Comparison of ENCODE assay signal across 36 cellular contexts in the genomic region with DNA sequence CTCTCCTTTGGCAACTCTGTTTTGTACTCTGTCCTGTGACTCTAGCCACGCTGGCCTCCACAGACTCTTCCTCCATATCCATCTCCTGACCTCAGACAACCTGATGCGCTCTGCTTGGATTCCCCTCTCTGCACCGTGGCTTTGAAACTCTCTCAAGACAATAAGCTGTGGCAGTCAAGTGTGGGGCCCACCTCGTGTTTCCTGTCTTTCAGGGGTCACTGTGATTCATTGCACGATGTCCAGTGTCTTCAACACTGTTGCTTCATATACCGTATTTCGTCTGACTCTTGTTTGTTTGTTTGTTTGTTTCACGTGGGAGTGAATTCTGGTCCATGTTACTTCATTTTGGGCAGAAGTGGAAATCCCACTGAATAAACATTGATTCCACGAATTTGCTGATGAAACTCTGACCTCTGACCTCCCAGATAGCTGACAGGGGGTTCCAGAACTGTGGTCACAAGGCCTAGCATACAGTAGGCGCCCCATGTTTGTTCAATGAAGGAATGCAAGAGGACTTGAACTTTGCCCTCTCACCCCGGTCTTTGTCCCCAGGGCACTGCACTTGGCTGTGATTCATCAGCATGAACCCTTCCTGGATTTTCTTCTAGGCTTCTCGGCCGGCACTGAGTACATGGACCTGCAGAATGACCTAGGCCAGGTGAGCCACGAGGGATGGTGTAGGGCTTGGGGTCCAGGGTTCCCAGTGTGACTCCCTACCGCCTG. TPM values are rescaled to one million over a fixed set of nuclear protein-coding genes. Genes with fewer than 3 reads are reported as not detected.
DNase-seq lines count a peak whose midpoint lies in the region; ATAC-seq, FAIRE-seq and TF ChIP-seq lines count a peak whose summit lies in the region.
"Had no signal": no experiment of that assay in that cellular context is flagged by ENCODE, and none has a peak within 500 bp of the region (broad histone marks: within the 10 kb centered on the region; RNA-seq: fewer than 3 reads in every experiment).

No MANE protein-coding gene starts in this region.

- peaks cover 45% of the 10 kb centered on the region for H3K4me1 Mint-ChIP-seq in activated naive CD4-positive, alpha-beta T cell treated with anti-CD3 and anti-CD28 coated beads, Interleukin-2, amount 50 U/mL, for 24 hours
- H3K4me1 Mint-ChIP-seq in activated naive CD8-positive, alpha-beta T cell treated with anti-CD3 and anti-CD28 coated beads, Interleukin-2, amount 50 U/mL, for 24 hours, result peaks cover 33% of the 10 kb centered on the region
- H3K4me1 Mint-ChIP-seq in type B pancreatic cell (ENCODE audit: unreplicated experiment), result peaks cover 5% of the 10 kb centered on the region

- H3K9ac ChIP-seq in HepG2 (ENCODE audit: insufficient read depth, low read depth, low read length), result no peak overlapping the region
- H3K9ac ChIP-seq: neural progenitor cell, parathyroid adenoma, SK-N-SH had no signal

- H2AFZ ChIP-seq in HepG2 (ENCODE audit: low read length), result no peak overlapping the region
- H2AFZ ChIP-seq: neural progenitor cell, parathyroid adenoma had no signal

- H3K36me3 Mint-ChIP-seq in activated naive CD4-positive, alpha-beta T cell treated with anti-CD3 and anti-CD28 coated beads, Interleukin-2, amount 50 U/mL, for 24 hours, result peaks cover 20% of the 10 kb centered on the region
- peaks cover 38% of the 10 kb centered on the region for H3K36me3 Mint-ChIP-seq in activated naive CD8-positive, alpha-beta T cell treated with anti-CD3 and anti-CD28 coated beads, Interleukin-2, amount 50 U/mL, for 24 hours (ENCODE audit: low read depth)
- peaks cover 6% of the 10 kb centered on the region for H3K36me3 Mint-ChIP-seq in type B pancreatic cell

- in situ Hi-C loops in HepG2 (cut with HindIII; ENCODE audit: extremely low pct_ligation_motif_present, low pct_unique_long_range_greater_than_20kb), result loop anchor here (25.0 kb wide), 1 partner anchor 167 kb away; a partner anchor contains a TSS

- peaks cover 4 to 12% of the 10 kb centered on the region in 2 experiments; a peak in 3 of 5 replicates for H3K36me3 ChIP-seq in HepG2 (replicated peaks in 1 of 2; ENCODE audit: control insufficient read depth in 1 of 2, insufficient read depth in 2 of 2, low read length in 2 of 2)
- H3K36me3 ChIP-seq: neural progenitor cell had no signal

- POLR2A ChIA-PET in HepG2 (lab: Yijun Ruan, JAX), result no interaction called here

- FAIRE-seq in HepG2 (lab: Jason Lieb, UNC), result no peak
- FAIRE-seq: HTR-8/SVneo, TTC549 had no signal

- H3K4me2 ChIP-seq in HepG2 (ENCODE audit: low read depth, low read length), result no peak overlapping the region
- H3K4me2 ChIP-seq: neural progenitor cell, SK-N-SH had no signal

- no peak overlapping the region for H3K4me3 Mint-ChIP-seq in activated naive CD4-positive, alpha-beta T cell treated with anti-CD3 and anti-CD28 coated beads, Interleukin-2, amount 50 U/mL, for 24 hours
- peak overlapping the region; percentile 4 for H3K4me3 Mint-ChIP-seq in activated naive CD8-positive, alpha-beta T cell treated with anti-CD3 and anti-CD28 coated beads, Interleukin-2, amount 50 U/mL, for 24 hours
- H3K4me3 Mint-ChIP-seq in type B pancreatic cell, result no peak overlapping the region
- H3K4me3 Mint-ChIP-seq: neural progenitor cell; T-helper 1 cell treated with Interleukin-12 subunit alpha and Interleukin-12 subunit beta and Interleukin-4 antibody, amounts not matched to agents 30 μg/mL and 1 μg/mL, for 36 hours had no signal

- H4K20me1 ChIP-seq in HepG2 (ENCODE audit: insufficient read depth, low read length), result no peaks in the 10 kb centered on the region

- ATAC-seq in activated naive CD8-positive, alpha-beta T cell treated with anti-CD3 and anti-CD28 coated beads, Interleukin-2, amount 50 U/mL, for 24 hours, result no peak
- ATAC-seq in HepG2, result peak; percentile 15; the same call in 1 of the 3 replicates
- ATAC-seq in GM19023 (IDR thresholded peaks at IDR 0.05; ENCODE audit: unreplicated experiment), result no peak
- ATAC-seq: activated CD4-positive, CD25-positive, alpha-beta regulatory T cell treated with anti-CD3 and anti-CD28 coated beads, Interleukin-2, amount 50 U/mL, for 24 hours; PC-3; Right ventricle myocardium inferior had no signal

- 78% methylated on average over 15 of the region's 15 CpGs for WGBS in HepG2 (ENCODE audit: low lambda C conversion rate)

- DNase-seq in activated naive CD4-positive, alpha-beta T cell (lab: John Stamatoyannopoulos, UW), result no peak
- DNase-seq in activated naive CD8-positive, alpha-beta T cell treated with anti-CD3 and anti-CD28 coated beads, Interleukin-2, amount 50 U/mL, for 24 hours, result no peak
- no peak for DNase-seq in HepG2 (ENCODE audit: low spot score)
- no peak for DNase-seq in type B pancreatic cell (ENCODE audit: extremely low spot score, unreplicated experiment)
- no peak for DNase-seq in NCI-H1694 treated with DMSO at 0.1 percent for 48 hours (lab: John Stamatoyannopoulos, UW)
- no peak for DNase-seq in A172 (ENCODE audit: low spot score)
- DNase-seq: activated CD4-positive, alpha-beta T cell treated with anti-CD3 and anti-CD28 coated beads, Interleukin-2, amount 50 U/mL, for 4 hours; activated effector memory CD4-positive, alpha-beta T cell treated with Interleukin-2 at 50 U/mL for 16 hours; CD8-positive, alpha-beta memory T cell; central memory CD4-positive, alpha-beta T cell; dermis blood vessel endothelial cell; foreskin melanocyte; heart right ventricle; KBM-7; NCI-H1092 treated with DMSO at 0.1 percent for 48 hours; NCI-H187 treated with DMSO at 0.1 percent for 48 hours; NCI-H526 treated with DMSO at 0.1 percent for 48 hours; PC-3; retina; SK-N-SH; stimulated activated naive CD4-positive, alpha-beta T cell treated with Interleukin-2 at 50 U/mL for 16 hours had no signal

- intact Hi-C loops in HepG2 (cut with micrococcal nuclease; ENCODE audit: unreplicated experiment), result no loop called here

- no peaks in the 10 kb centered on the region for H3K27me3 ChIP-seq in HepG2 (ENCODE audit: control insufficient read depth in 1 of 2, insufficient read depth in 2 of 2, low read length in 2 of 2)
- H3K27me3 ChIP-seq: heart right ventricle, neural progenitor cell, suprapubic skin had no signal

- TF ChIP-seq RAD21 in HepG2 (CRISPR knock-in tag; IDR thresholded peaks at IDR 0.05), result no peak

- H3K9me3 ChIP-seq in HepG2 (ENCODE audit: low read length), result no peaks in the 10 kb centered on the region
- H3K9me3 ChIP-seq: SK-N-SH, suprapubic skin had no signal

- TF ChIP-seq EP300 in HepG2 (IDR thresholded peaks at IDR 0.05; ENCODE audit: low read depth in 2 of 2, low read length in 2 of 2) (no peak), HepG2 (CRISPR knock-in tag; IDR thresholded peaks at IDR 0.05; ENCODE audit: borderline replicate concordance) (no peak)

- H3K9me3 Mint-ChIP-seq in activated naive CD4-positive, alpha-beta T cell treated with anti-CD3 and anti-CD28 coated beads, Interleukin-2, amount 50 U/mL, for 24 hours, result no peaks in the 10 kb centered on the region
- peaks cover 4% of the 10 kb centered on the region for H3K9me3 Mint-ChIP-seq in activated naive CD8-positive, alpha-beta T cell treated with anti-CD3 and anti-CD28 coated beads, Interleukin-2, amount 50 U/mL, for 24 hours
- no peaks in the 10 kb centered on the region for H3K9me3 Mint-ChIP-seq in type B pancreatic cell
- H3K9me3 Mint-ChIP-seq: neural progenitor cell; T-helper 1 cell treated with Interleukin-12 subunit alpha and Interleukin-12 subunit beta and Interleukin-4 antibody, amounts not matched to agents 30 μg/mL and 1 μg/mL, for 36 hours had no signal

- peaks cover 21% of the 10 kb centered on the region for H3K4me1 ChIP-seq in HepG2 (ENCODE audit: insufficient read depth, low read length)
- H3K4me1 ChIP-seq: parathyroid adenoma had no signal

- H3K4me3 ChIP-seq in HepG2 (replicated peaks in 1 of 3; ENCODE audit: insufficient read depth in 1 of 3, low read depth in 2 of 3, low read length in 3 of 3), result no peak overlapping the region
- H3K4me3 ChIP-seq: heart right ventricle, lung, neural progenitor cell, skin epidermis, suprapubic skin had no signal

- H3K27ac ChIP-seq in HepG2 (ENCODE audit: extremely low read length, insufficient read depth, low read length), result no peak overlapping the region
- H3K27ac ChIP-seq: heart right ventricle, neural progenitor cell, parathyroid adenoma, skin epidermis, suprapubic skin had no signal

- no peak for TF ChIP-seq CTCF in HepG2 (CRISPR knock-in tag; IDR thresholded peaks at IDR 0.05)
- no peak for TF ChIP-seq CTCF in type B pancreatic cell (conservative IDR thresholded peaks at IDR 0.05)

- H3K27ac Mint-ChIP-seq in activated naive CD4-positive, alpha-beta T cell treated with anti-CD3 and anti-CD28 coated beads, Interleukin-2, amount 50 U/mL, for 24 hours, result peak overlapping the region; percentile 38
- no peak overlapping the region for H3K27ac Mint-ChIP-seq in activated naive CD8-positive, alpha-beta T cell treated with anti-CD3 and anti-CD28 coated beads, Interleukin-2, amount 50 U/mL, for 24 hours
- peak overlapping the region; percentile 46 for H3K27ac Mint-ChIP-seq in type B pancreatic cell
- H3K27ac Mint-ChIP-seq: neural progenitor cell; T-helper 1 cell treated with Interleukin-12 subunit alpha and Interleukin-12 subunit beta and Interleukin-4 antibody, amounts not matched to agents 30 μg/mL and 1 μg/mL, for 36 hours had no signal

- H3K27me3 Mint-ChIP-seq in activated naive CD4-positive, alpha-beta T cell treated with anti-CD3 and anti-CD28 coated beads, Interleukin-2, amount 50 U/mL, for 24 hours, result no peaks in the 10 kb centered on the region
- no peaks in the 10 kb centered on the region for H3K27me3 Mint-ChIP-seq in activated naive CD8-positive, alpha-beta T cell treated with anti-CD3 and anti-CD28 coated beads, Interleukin-2, amount 50 U/mL, for 24 hours
- H3K27me3 Mint-ChIP-seq in type B pancreatic cell, result no peaks in the 10 kb centered on the region
- H3K27me3 Mint-ChIP-seq: CD8-positive, alpha-beta memory T cell had no signal

- no TSS peak for BruUV-seq in HepG2 (replicated peaks; lab: Mats Ljungman, UMichigan)

- CTCF ChIA-PET in HepG2 (lab: Yijun Ruan, JAX; ENCODE audit: low intra/inter-chr PET ratio, low total read pairs), result no interaction called here

- TF ChIP-seq POLR2A in HepG2 (IDR thresholded peaks at IDR 0.05; ENCODE audit: insufficient read depth in 1 of 2, low read depth in 2 of 2, low read length in 2 of 2), result no peak

- peaks cover 1% of the 10 kb centered on the region for H3K79me2 ChIP-seq in HepG2 (ENCODE audit: insufficient read depth, low read length)

RNA-seq across cellular contexts. Expression of a gene that starts 4.9 kb away (rescaled TPM):
- total RNA-seq in HepG2 (2016; rRNA removed; fragmentation: Illumina TruSeq; extraction: Trizol) (13.8 and 14.9 TPM in 2 replicates), type B pancreatic cell (ENCODE audit: low replicate concordance) (13.7 and 21.1 TPM in 2 replicates)
- 3.8 and 4.6 TPM in 2 replicates for total RNA-seq in HepG2 (2016; cell fraction: cytosol; rRNA removed; fragmentation: Illumina TruSeq; extraction: Trizol; ENCODE audit: low read depth)
- 14.4 and 14.7 TPM in 2 replicates for total RNA-seq in HepG2 (2016; cell fraction: insoluble cytoplasmic fraction; rRNA removed; fragmentation: Illumina TruSeq; extraction: Trizol)
- 8.1 and 8.2 TPM in 2 replicates for total RNA-seq in HepG2 (2016; cell fraction: membrane; rRNA removed; fragmentation: Illumina TruSeq; extraction: Trizol)
- total RNA-seq in HepG2 (2016; cell fraction: nucleus; rRNA removed; fragmentation: Illumina TruSeq; extraction: Trizol), result 6.0 and 6.9 TPM in 2 replicates
- 8.6 and 11.5 TPM in 2 replicates for polyA plus RNA-seq in HepG2 (2011; rRNA removed)
- polyA plus RNA-seq in HepG2 (2011; cell fraction: cytosol; rRNA removed), result 9.7 and 14.5 TPM in 2 replicates
- polyA plus RNA-seq in HepG2 (2011; cell fraction: nucleus; rRNA removed), result 8.5 and 9.1 TPM in 2 replicates
- polyA plus RNA-seq in HepG2 (2012), result 7.8 and 10.7 TPM in 2 replicates
- 6.7 and 8.7 TPM in 2 replicates for polyA plus RNA-seq in HepG2 (2016; cell fraction: cytosol; fragmentation: Illumina TruSeq; extraction: Trizol; ENCODE audit: low read depth)
- polyA plus RNA-seq in HepG2 (2016; cell fraction: insoluble cytoplasmic fraction; fragmentation: Illumina TruSeq; extraction: Trizol; ENCODE audit: low read depth), result 19.6 and 21.5 TPM in 2 replicates
- polyA plus RNA-seq in HepG2 (2016; cell fraction: membrane; fragmentation: Illumina TruSeq; extraction: Trizol; ENCODE audit: low read depth), result 9.9 and 11.1 TPM in 2 replicates
- polyA plus RNA-seq in HepG2 (2016; cell fraction: nucleus; fragmentation: Illumina TruSeq; extraction: Trizol; ENCODE audit: insufficient read depth, low read depth), result 13.5 and 16.3 TPM in 2 replicates
- polyA minus RNA-seq in HepG2 (2011; rRNA and poly(A)+ RNA removed; ENCODE audit: low replicate concordance), result 5.6 and 6.0 TPM in 2 replicates
- polyA minus RNA-seq in HepG2 (2011; cell fraction: cytosol; rRNA and poly(A)+ RNA removed), result 2.2 and 6.5 TPM in 2 replicates
- polyA minus RNA-seq in HepG2 (2011; cell fraction: nucleus; rRNA and poly(A)+ RNA removed), result 1.2 and 1.9 TPM in 2 replicates
- total RNA-seq in A172 (2014; rRNA removed; shearing (Covaris generic)), result 16.3 and 17.1 TPM in 2 replicates

RNA-seq across cellular contexts. Expression of a gene that starts 5.2 kb away (rescaled TPM):
- 20.3 and 22.3 TPM in 2 replicates for total RNA-seq in HepG2 (2016; rRNA removed; fragmentation: Illumina TruSeq; extraction: Trizol)
- 14.3 and 15.2 TPM in 2 replicates for total RNA-seq in HepG2 (2016; cell fraction: cytosol; rRNA removed; fragmentation: Illumina TruSeq; extraction: Trizol; ENCODE audit: low read depth)
- 18.1 and 20.6 TPM in 2 replicates for total RNA-seq in HepG2 (2016; cell fraction: insoluble cytoplasmic fraction; rRNA removed; fragmentation: Illumina TruSeq; extraction: Trizol)
- 24.1 and 28.8 TPM in 2 replicates for total RNA-seq in HepG2 (2016; cell fraction: membrane; rRNA removed; fragmentation: Illumina TruSeq; extraction: Trizol)
- 10.5 and 13.7 TPM in 2 replicates for total RNA-seq in HepG2 (2016; cell fraction: nucleus; rRNA removed; fragmentation: Illumina TruSeq; extraction: Trizol)
- 26.1 and 32.6 TPM in 2 replicates for polyA plus RNA-seq in HepG2 (2011; rRNA removed)
- polyA plus RNA-seq in HepG2 (2011; cell fraction: cytosol; rRNA removed), result 20.9 and 26.0 TPM in 2 replicates
- 54.3 and 54.9 TPM in 2 replicates for polyA plus RNA-seq in HepG2 (2011; cell fraction: nucleus; rRNA removed)
- polyA plus RNA-seq in HepG2 (2012), result 17.1 and 18.5 TPM in 2 replicates
- polyA plus RNA-seq in HepG2 (2016; cell fraction: cytosol; fragmentation: Illumina TruSeq; extraction: Trizol; ENCODE audit: low read depth), result 19.1 and 22.5 TPM in 2 replicates
- polyA plus RNA-seq in HepG2 (2016; cell fraction: insoluble cytoplasmic fraction; fragmentation: Illumina TruSeq; extraction: Trizol; ENCODE audit: low read depth), result 21.0 and 27.0 TPM in 2 replicates
- polyA plus RNA-seq in HepG2 (2016; cell fraction: membrane; fragmentation: Illumina TruSeq; extraction: Trizol; ENCODE audit: low read depth), result 29.2 and 29.4 TPM in 2 replicates
- 29.4 and 29.5 TPM in 2 replicates for polyA plus RNA-seq in HepG2 (2016; cell fraction: nucleus; fragmentation: Illumina TruSeq; extraction: Trizol; ENCODE audit: insufficient read depth, low read depth)
- polyA minus RNA-seq in HepG2 (2011; rRNA and poly(A)+ RNA removed; ENCODE audit: low replicate concordance), result 15.5 and 28.6 TPM in 2 replicates
- 12.0 and 12.7 TPM in 2 replicates for polyA minus RNA-seq in HepG2 (2011; cell fraction: cytosol; rRNA and poly(A)+ RNA removed)
- polyA minus RNA-seq in HepG2 (2011; cell fraction: nucleus; rRNA and poly(A)+ RNA removed), result 10.3 and 11.2 TPM in 2 replicates
- 43.7 and 46.0 TPM in 2 replicates for total RNA-seq in type B pancreatic cell (ENCODE audit: low replicate concordance)
- total RNA-seq in A172 (2014; rRNA removed; shearing (Covaris generic)), result 50.3 and 59.0 TPM in 2 replicates

RNA-seq across cellular contexts. Expression of a gene that starts 7.4 kb away (rescaled TPM):
- total RNA-seq in HepG2 (2016; rRNA removed; fragmentation: Illumina TruSeq; extraction: Trizol) (not detected in 2 replicates), type B pancreatic cell (ENCODE audit: low replicate concordance) (0.55 and 1.2 TPM in 2 replicates)
- total RNA-seq in HepG2 (2016; cell fraction: cytosol; rRNA removed; fragmentation: Illumina TruSeq; extraction: Trizol; ENCODE audit: low read depth), result not detected in 2 replicates
- total RNA-seq in HepG2 (2016; cell fraction: insoluble cytoplasmic fraction; rRNA removed; fragmentation: Illumina TruSeq; extraction: Trizol), result not detected in 2 replicates
- 0.17 TPM in 1 of 2 replicates, not detected in the other for total RNA-seq in HepG2 (2016; cell fraction: membrane; rRNA removed; fragmentation: Illumina TruSeq; extraction: Trizol)
- not detected in 2 replicates for total RNA-seq in HepG2 (2016; cell fraction: nucleus; rRNA removed; fragmentation: Illumina TruSeq; extraction: Trizol)
- polyA plus RNA-seq in HepG2 (2011; rRNA removed), result 0.08 and 0.24 TPM in 2 replicates
- 0.09 TPM in 1 of 2 replicates, not detected in the other for polyA plus RNA-seq in HepG2 (2011; cell fraction: cytosol; rRNA removed)
- polyA plus RNA-seq in HepG2 (2011; cell fraction: nucleus; rRNA removed), result 1.6 and 2.0 TPM in 2 replicates
- 0.15 and 0.33 TPM in 2 replicates for polyA plus RNA-seq in HepG2 (2012)
- not detected in 2 replicates for polyA plus RNA-seq in HepG2 (2016; cell fraction: cytosol; fragmentation: Illumina TruSeq; extraction: Trizol; ENCODE audit: low read depth)
- polyA plus RNA-seq in HepG2 (2016; cell fraction: insoluble cytoplasmic fraction; fragmentation: Illumina TruSeq; extraction: Trizol; ENCODE audit: low read depth), result not detected in 2 replicates
- not detected in 2 replicates for polyA plus RNA-seq in HepG2 (2016; cell fraction: membrane; fragmentation: Illumina TruSeq; extraction: Trizol; ENCODE audit: low read depth)
- polyA plus RNA-seq in HepG2 (2016; cell fraction: nucleus; fragmentation: Illumina TruSeq; extraction: Trizol; ENCODE audit: insufficient read depth, low read depth), result 0.48 and 0.77 TPM in 2 replicates
- 0.26 and 0.52 TPM in 2 replicates for polyA minus RNA-seq in HepG2 (2011; rRNA and poly(A)+ RNA removed; ENCODE audit: low replicate concordance)
- not detected in 2 replicates for polyA minus RNA-seq in HepG2 (2011; cell fraction: cytosol; rRNA and poly(A)+ RNA removed)
- polyA minus RNA-seq in HepG2 (2011; cell fraction: nucleus; rRNA and poly(A)+ RNA removed), result not detected in 2 replicates
- not detected in 2 replicates for total RNA-seq in A172 (2014; rRNA removed; shearing (Covaris generic))
- total RNA-seq: dermis blood vessel endothelial cell, H4, M059J, Right ventricle myocardium inferior, urinary bladder had no signal
- polyA plus RNA-seq: CD8-positive, alpha-beta memory T cell had no signal

RNA-seq across cellular contexts. Expression of a gene that starts 25.9 kb away (rescaled TPM):
- total RNA-seq in HepG2 (2016; rRNA removed; fragmentation: Illumina TruSeq; extraction: Trizol), result 30.1 and 48.6 TPM in 2 replicates
- total RNA-seq in HepG2 (2016; cell fraction: cytosol; rRNA removed; fragmentation: Illumina TruSeq; extraction: Trizol; ENCODE audit: low read depth), result 17.3 and 23.4 TPM in 2 replicates
- total RNA-seq in HepG2 (2016; cell fraction: insoluble cytoplasmic fraction; rRNA removed; fragmentation: Illumina TruSeq; extraction: Trizol), result 25.7 and 50.3 TPM in 2 replicates
- total RNA-seq in HepG2 (2016; cell fraction: membrane; rRNA removed; fragmentation: Illumina TruSeq; extraction: Trizol), result 19.8 TPM in 2 replicates
- total RNA-seq in HepG2 (2016; cell fraction: nucleus; rRNA removed; fragmentation: Illumina TruSeq; extraction: Trizol), result 43.2 and 49.1 TPM in 2 replicates
- 40.0 and 41.5 TPM in 2 replicates for polyA plus RNA-seq in HepG2 (2011; rRNA removed)
- 14.5 and 33.6 TPM in 2 replicates for polyA plus RNA-seq in HepG2 (2011; cell fraction: cytosol; rRNA removed)
- polyA plus RNA-seq in HepG2 (2011; cell fraction: nucleus; rRNA removed), result 222 and 300 TPM in 2 replicates
- polyA plus RNA-seq in HepG2 (2012), result 22.4 and 26.7 TPM in 2 replicates
- polyA plus RNA-seq in HepG2 (2016; cell fraction: cytosol; fragmentation: Illumina TruSeq; extraction: Trizol; ENCODE audit: low read depth), result 11.3 and 13.5 TPM in 2 replicates
- 26.8 and 33.0 TPM in 2 replicates for polyA plus RNA-seq in HepG2 (2016; cell fraction: insoluble cytoplasmic fraction; fragmentation: Illumina TruSeq; extraction: Trizol; ENCODE audit: low read depth)
- 16.0 and 17.2 TPM in 2 replicates for polyA plus RNA-seq in HepG2 (2016; cell fraction: membrane; fragmentation: Illumina TruSeq; extraction: Trizol; ENCODE audit: low read depth)
- 104 and 118 TPM in 2 replicates for polyA plus RNA-seq in HepG2 (2016; cell fraction: nucleus; fragmentation: Illumina TruSeq; extraction: Trizol; ENCODE audit: insufficient read depth, low read depth)
- polyA minus RNA-seq in HepG2 (2011; rRNA and poly(A)+ RNA removed; ENCODE audit: low replicate concordance), result 42.2 and 59.1 TPM in 2 replicates
- polyA minus RNA-seq in HepG2 (2011; cell fraction: cytosol; rRNA and poly(A)+ RNA removed), result 14.7 and 27.3 TPM in 2 replicates
- polyA minus RNA-seq in HepG2 (2011; cell fraction: nucleus; rRNA and poly(A)+ RNA removed), result 31.5 and 33.4 TPM in 2 replicates
- 29.4 and 32.3 TPM in 2 replicates for total RNA-seq in type B pancreatic cell (ENCODE audit: low replicate concordance)
- total RNA-seq in A172 (2014; rRNA removed; shearing (Covaris generic)), result 19.8 and 29.6 TPM in 2 replicates

RNA-seq across cellular contexts. Expression of a gene that starts 26.1 kb away (rescaled TPM):
- total RNA-seq in HepG2 (2016; rRNA removed; fragmentation: Illumina TruSeq; extraction: Trizol) (54.8 and 75.1 TPM in 2 replicates), type B pancreatic cell (ENCODE audit: low replicate concordance) (45.6 and 58.0 TPM in 2 replicates)
- total RNA-seq in HepG2 (2016; cell fraction: cytosol; rRNA removed; fragmentation: Illumina TruSeq; extraction: Trizol; ENCODE audit: low read depth), result 23.3 and 27.3 TPM in 2 replicates
- total RNA-seq in HepG2 (2016; cell fraction: insoluble cytoplasmic fraction; rRNA removed; fragmentation: Illumina TruSeq; extraction: Trizol), result 53.5 and 80.4 TPM in 2 replicates
- 39.3 and 49.4 TPM in 2 replicates for total RNA-seq in HepG2 (2016; cell fraction: membrane; rRNA removed; fragmentation: Illumina TruSeq; extraction: Trizol)
- 20.5 and 23.1 TPM in 2 replicates for total RNA-seq in HepG2 (2016; cell fraction: nucleus; rRNA removed; fragmentation: Illumina TruSeq; extraction: Trizol)
- polyA plus RNA-seq in HepG2 (2011; rRNA removed), result 27.5 and 39.4 TPM in 2 replicates
- 33.2 and 61.8 TPM in 2 replicates for polyA plus RNA-seq in HepG2 (2011; cell fraction: cytosol; rRNA removed)
- polyA plus RNA-seq in HepG2 (2011; cell fraction: nucleus; rRNA removed), result 30.3 and 31.5 TPM in 2 replicates
- polyA plus RNA-seq in HepG2 (2012), result 21.4 and 33.9 TPM in 2 replicates
- 25.8 and 31.9 TPM in 2 replicates for polyA plus RNA-seq in HepG2 (2016; cell fraction: cytosol; fragmentation: Illumina TruSeq; extraction: Trizol; ENCODE audit: low read depth)
- polyA plus RNA-seq in HepG2 (2016; cell fraction: insoluble cytoplasmic fraction; fragmentation: Illumina TruSeq; extraction: Trizol; ENCODE audit: low read depth), result 83.6 and 90.1 TPM in 2 replicates
- polyA plus RNA-seq in HepG2 (2016; cell fraction: membrane; fragmentation: Illumina TruSeq; extraction: Trizol; ENCODE audit: low read depth), result 40.3 and 46.6 TPM in 2 replicates
- 39.6 and 43.0 TPM in 2 replicates for polyA plus RNA-seq in HepG2 (2016; cell fraction: nucleus; fragmentation: Illumina TruSeq; extraction: Trizol; ENCODE audit: insufficient read depth, low read depth)
- polyA minus RNA-seq in HepG2 (2011; rRNA and poly(A)+ RNA removed; ENCODE audit: low replicate concordance), result 30.4 and 47.1 TPM in 2 replicates
- 11.2 and 16.5 TPM in 2 replicates for polyA minus RNA-seq in HepG2 (2011; cell fraction: cytosol; rRNA and poly(A)+ RNA removed)
- polyA minus RNA-seq in HepG2 (2011; cell fraction: nucleus; rRNA and poly(A)+ RNA removed), result 6.3 and 8.4 TPM in 2 replicates
- 98.9 and 108 TPM in 2 replicates for total RNA-seq in A172 (2014; rRNA removed; shearing (Covaris generic))
